ENCODE assay signal across 11 cellular contexts in the genomic region with DNA sequence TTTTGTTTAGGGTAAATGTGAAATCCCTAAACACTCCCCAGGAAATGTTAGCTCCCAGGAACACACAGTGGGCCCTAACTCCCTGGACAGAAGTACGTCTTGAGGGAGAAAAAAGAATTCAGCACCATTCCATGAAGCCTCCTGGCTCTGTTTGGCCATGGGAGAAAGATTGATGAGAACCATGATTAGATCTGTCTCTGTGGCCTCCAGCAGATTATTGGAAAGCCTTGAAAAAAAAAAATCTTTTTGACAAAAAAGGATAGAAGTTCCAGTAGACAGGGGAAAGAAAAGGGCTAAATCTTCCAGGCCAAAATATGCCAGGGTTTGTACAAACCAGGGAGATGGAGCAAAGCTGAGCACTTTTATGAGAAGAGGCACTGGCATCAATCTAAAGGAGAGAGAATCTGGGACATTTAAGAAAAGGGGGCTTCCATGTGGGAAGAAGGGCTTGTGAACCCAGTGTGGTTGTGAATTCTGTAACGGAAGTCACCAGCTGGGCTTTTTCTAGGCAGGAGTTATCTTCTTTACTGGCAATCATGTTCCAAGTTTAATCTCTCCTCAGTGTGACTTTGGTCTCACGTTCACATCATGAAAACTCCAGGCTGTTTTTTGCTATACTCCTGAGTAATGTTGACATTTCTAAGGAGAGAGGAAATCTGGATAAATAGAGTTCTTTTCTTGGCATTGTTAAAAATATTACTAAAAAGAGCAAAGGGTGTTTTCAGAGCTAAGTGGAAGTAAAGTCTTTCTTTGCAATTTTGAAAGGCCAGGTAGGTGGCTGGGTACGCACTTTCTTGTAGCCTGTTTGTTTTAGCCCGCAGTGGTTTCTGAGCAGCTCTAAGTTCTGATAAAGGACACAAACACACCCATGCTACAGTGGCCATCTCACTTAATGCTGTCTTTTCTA.
DNase-seq lines count a peak whose midpoint lies in the region; ATAC-seq and TF ChIP-seq lines count a peak whose summit lies in the region.
"Had no signal": no experiment of that assay in that cellular context is flagged by ENCODE, and none has a peak within 500 bp of the region (broad histone marks: within the 10 kb centered on the region; RNA-seq: fewer than 3 reads in every experiment).

No MANE protein-coding gene starts in this region.

- H3K27ac Mint-ChIP-seq in dendritic cell treated with granulocyte-macrophage colony-stimulating factor and Interleukin-4, amounts not matched to agents 40 ng/mL and 50 ng/mL, for 4 days, result peak overlapping the region; percentile 63
- H3K27ac Mint-ChIP-seq in naive thymus-derived CD8-positive, alpha-beta T cell, result peak overlapping the region in 1 of 10 donors; percentile 22

- H3K9me2 ChIP-seq in PC-3 (replicated peaks; ENCODE audit: low read length), result no peaks in the 10 kb centered on the region

- CTCF ChIA-PET in PC-3 (lab: Charles Lee), result interaction anchor here (0.6 to 1.1 kb wide), 7 partner anchors 61 to 580 kb away, joined by 3 to 9 read pairs (median 3); no protein-coding TSS in a partner anchor

- no peaks in the 10 kb centered on the region for H3K79me2 ChIP-seq in PC-3 (ENCODE audit: low read length)

- H3K27ac ChIP-seq in PC-3 (ENCODE audit: low read length) (peak overlapping the region; percentile 64), lung (ENCODE audit: low read depth in 1 of 2, low read length in 1 of 2) (peak overlapping the region; percentile 74 to 87), subcutaneous abdominal adipose tissue (ENCODE audit: low read depth, low read length) (peak overlapping the region; percentile 77)
- H3K27ac ChIP-seq: HL-60 had no signal

- no peaks in the 10 kb centered on the region for H4K20me1 ChIP-seq in PC-3 (ENCODE audit: low read length)

- H3K36me3 ChIP-seq in PC-3 (ENCODE audit: low read depth, low read length) (no peaks in the 10 kb centered on the region), lung (ENCODE audit: control insufficient read depth in 2 of 2, insufficient read depth in 2 of 2, low read length in 2 of 2) (no peaks in the 10 kb centered on the region), subcutaneous abdominal adipose tissue (ENCODE audit: control insufficient read depth in 5 of 5, insufficient read depth in 5 of 5, low read length in 5 of 5) (no peaks in the 10 kb centered on the region)

- TF ChIP-seq CTCF in PC-3 (conservative IDR thresholded peaks at IDR 0.05; ENCODE audit: low read depth, low read length), result no peak
- no peak for TF ChIP-seq CTCF in lung (IDR thresholded peaks at IDR 0.05; ENCODE audit: control extremely low read depth, extremely low read depth)

- H3K4me3 Mint-ChIP-seq in dendritic cell treated with granulocyte-macrophage colony-stimulating factor and Interleukin-4, amounts not matched to agents 40 ng/mL and 50 ng/mL, for 4 days, result no peak overlapping the region
- H3K4me3 Mint-ChIP-seq in naive thymus-derived CD8-positive, alpha-beta T cell, result no peak overlapping the region

- H3K4me1 Mint-ChIP-seq in dendritic cell treated with granulocyte-macrophage colony-stimulating factor and Interleukin-4, amounts not matched to agents 40 ng/mL and 50 ng/mL, for 4 days (ENCODE audit: low read depth), result peaks cover 51% of the 10 kb centered on the region
- peaks cover 11 to 41% (median 23%) of the 10 kb centered on the region in 4 donors for H3K4me1 Mint-ChIP-seq in naive thymus-derived CD8-positive, alpha-beta T cell

- intact Hi-C loops in PC-3 (cut with micrococcal nuclease), result loop anchor here (1.0 to 5.0 kb wide), 9 partner anchors 14 to 411 kb away; no protein-coding TSS in a partner anchor
- intact Hi-C loops in dendritic cell treated with granulocyte-macrophage colony-stimulating factor and Interleukin-4, amounts not matched to agents 40 ng/mL and 50 ng/mL, for 4 days (cut with micrococcal nuclease), result loop anchor here (10.0 kb wide), 1 partner anchor 468 kb away; no protein-coding TSS in a partner anchor

- WGBS in lung, 2 donors, result 51 to 67% methylated on average over 5 of the region's 5 CpGs

- H3K27me3 ChIP-seq in PC-3 (ENCODE audit: low read length), result no peaks in the 10 kb centered on the region
- H3K27me3 ChIP-seq in lung (ENCODE audit: control insufficient read depth, insufficient read depth), result no peaks in the 10 kb centered on the region
- H3K27me3 ChIP-seq in subcutaneous abdominal adipose tissue (ENCODE audit: control insufficient read depth in 5 of 5, insufficient read depth in 4 of 5, low read length in 5 of 5), result no peaks in the 10 kb centered on the region

- H3K9me3 ChIP-seq in PC-3 (ENCODE audit: low read length) (no peaks in the 10 kb centered on the region), lung (ENCODE audit: control insufficient read depth in 2 of 2, insufficient read depth in 1 of 2, low read length in 1 of 2) (no peaks in the 10 kb centered on the region), subcutaneous abdominal adipose tissue (ENCODE audit: control insufficient read depth in 5 of 5, low read length in 5 of 5) (no peaks in the 10 kb centered on the region)

- ATAC-seq in PC-3 (peak; percentile 42), lung (ENCODE audit: insufficient read depth, low FRiP score) (no peak), HG03439 (IDR thresholded peaks at IDR 0.05; ENCODE audit: unreplicated experiment) (no peak), GM19455 (IDR thresholded peaks at IDR 0.05; ENCODE audit: unreplicated experiment) (no peak)
- no peak for ATAC-seq in naive thymus-derived CD8-positive, alpha-beta T cell

- no peak overlapping the region for H3K4me3 ChIP-seq in PC-3 (ENCODE audit: low read length)
- no peak overlapping the region for H3K4me3 ChIP-seq in lung
- H3K4me3 ChIP-seq in subcutaneous abdominal adipose tissue (ENCODE audit: low read depth in 1 of 5, low read length in 5 of 5), result no peak overlapping the region

- no peaks in the 10 kb centered on the region for H3K36me3 Mint-ChIP-seq in dendritic cell treated with granulocyte-macrophage colony-stimulating factor and Interleukin-4, amounts not matched to agents 40 ng/mL and 50 ng/mL, for 4 days (ENCODE audit: low read depth)
- no peaks in the 10 kb centered on the region for H3K36me3 Mint-ChIP-seq in naive thymus-derived CD8-positive, alpha-beta T cell

- peak overlapping the region; percentile 6; the same call in 1 of the 2 replicates for H2AFZ ChIP-seq in PC-3 (ENCODE audit: low read length)

- no TSS peak for BruUV-seq in PC-3 (replicated peaks; lab: Mats Ljungman, UMichigan)

- no peaks in the 10 kb centered on the region for H3K9me3 Mint-ChIP-seq in dendritic cell treated with granulocyte-macrophage colony-stimulating factor and Interleukin-4, amounts not matched to agents 40 ng/mL and 50 ng/mL, for 4 days
- H3K9me3 Mint-ChIP-seq in naive thymus-derived CD8-positive, alpha-beta T cell, result no peaks in the 10 kb centered on the region

- H3K27me3 Mint-ChIP-seq in dendritic cell treated with granulocyte-macrophage colony-stimulating factor and Interleukin-4, amounts not matched to agents 40 ng/mL and 50 ng/mL, for 4 days, result no peaks in the 10 kb centered on the region
- H3K27me3 Mint-ChIP-seq in naive thymus-derived CD8-positive, alpha-beta T cell, result no peaks in the 10 kb centered on the region

- H3K9ac ChIP-seq in PC-3 (ENCODE audit: low read length) (peak overlapping the region; percentile 12; the same call in 1 of the 2 replicates), subcutaneous abdominal adipose tissue (ENCODE audit: low read length in 5 of 5) (peak overlapping the region in 4 of 5 donors; percentile 0 to 56 (median 34))

- DNase-seq in PC-3, result peak; percentile 48
- no peak for DNase-seq in lung (ENCODE audit: low spot score)
- no peak for DNase-seq in naive thymus-derived CD8-positive, alpha-beta T cell
- no peak for DNase-seq in SK-N-DZ (ENCODE audit: low spot score)
- DNase-seq: retina, T-helper 9 cell had no signal

- H3K4me2 ChIP-seq in PC-3 (ENCODE audit: low read length), result peak overlapping the region; percentile 38

- H3F3A ChIP-seq in PC-3 (ENCODE audit: low read length, unreplicated experiment), result no peaks in the 10 kb centered on the region

- POLR2A ChIA-PET in PC-3 (lab: Charles Lee; ENCODE audit: unreplicated experiment), result interaction anchor here (0.6 to 1.0 kb wide), 4 partner anchors 14 to 547 kb away, joined by 3 to 8 read pairs (median 3); a partner anchor contains a TSS
- POLR2A ChIA-PET in naive thymus-derived CD8-positive, alpha-beta T cell (lab: Charles Lee), result no interaction called here

- peaks cover 60% of the 10 kb centered on the region for H3K4me1 ChIP-seq in PC-3 (ENCODE audit: insufficient read depth, low read length)
- peaks cover 9 to 41% of the 10 kb centered on the region in 2 donors for H3K4me1 ChIP-seq in lung (ENCODE audit: control insufficient read depth in 2 of 2, insufficient read depth in 2 of 2, low read length in 2 of 2)
- peaks cover 11 to 82% (median 71%) of the 10 kb centered on the region in 5 donors for H3K4me1 ChIP-seq in subcutaneous abdominal adipose tissue (ENCODE audit: control insufficient read depth in 5 of 5, insufficient read depth in 5 of 5, low read length in 5 of 5)
